ENCODE assay signal across 18 cellular contexts in genomic region chr3:28291577-28291976, GRCh38. TPM values are rescaled to one million over a fixed set of nuclear protein-coding genes. Genes with fewer than 3 reads are reported as not detected.
A peak's percentile ranks its signal among the peaks of the same experiment; 100 is the strongest.
DNase-seq lines count a peak whose midpoint lies in the region; ATAC-seq and TF ChIP-seq lines count a peak whose summit lies in the region.
"Had no signal": no experiment of that assay in that cellular context is flagged by ENCODE, and none has a peak within 500 bp of the region (broad histone marks: within the 10 kb centered on the region; RNA-seq: fewer than 3 reads in every experiment).

No MANE protein-coding gene starts in this region.

- no peak overlapping the region for H3K27ac Mint-ChIP-seq in activated naive CD4-positive, alpha-beta T cell treated with anti-CD3 and anti-CD28 coated beads, Interleukin-2, amount 50 U/mL, for 24 hours
- no peak overlapping the region for H3K27ac Mint-ChIP-seq in activated naive CD4-positive, alpha-beta T cell treated with anti-CD3 and anti-CD28 coated beads, Interleukin-2, amount 50 U/mL, for 72 hours
- H3K27ac Mint-ChIP-seq in WTC11 (peak overlapping the region; percentile 6), immature natural killer cell (peak overlapping the region; percentile 85 to 97 (median 88))

- TF ChIP-seq CTCF in WTC11 (IDR thresholded peaks at IDR 0.05) (no peak), mammary epithelial cell (conservative IDR thresholded peaks at IDR 0.05 in 1 of 2, IDR thresholded peaks at IDR 0.05 in 1 of 2; ENCODE audit: extremely low read depth in 1 of 2, insufficient read depth in 1 of 2, low read depth in 1 of 2, low read length in 2 of 2) (no peak), GM10266 (IDR thresholded peaks at IDR 0.05; ENCODE audit: control insufficient read depth, insufficient read depth, low read depth, missing control alignments) (no peak)

- no peaks in the 10 kb centered on the region for H4K20me1 ChIP-seq in mammary epithelial cell (ENCODE audit: insufficient read depth, low read length)

- no peaks in the 10 kb centered on the region for H3K27me3 Mint-ChIP-seq in activated naive CD4-positive, alpha-beta T cell treated with anti-CD3 and anti-CD28 coated beads, Interleukin-2, amount 50 U/mL, for 24 hours
- H3K27me3 Mint-ChIP-seq in WTC11 (ENCODE audit: low read depth), result no peaks in the 10 kb centered on the region
- peaks cover 0 to 6% (median 6%) of the 10 kb centered on the region in 3 donors for H3K27me3 Mint-ChIP-seq in immature natural killer cell (ENCODE audit: low read depth in 3 of 3)

- H3K4me3 ChIP-seq in mammary epithelial cell (replicated peaks in 1 of 3; ENCODE audit: insufficient read depth in 1 of 3, low read depth in 2 of 3, low read length in 3 of 3), result no peak overlapping the region
- H3K4me3 ChIP-seq: A549, SJCRH30 had no signal

- H3K4me1 ChIP-seq in mammary epithelial cell (ENCODE audit: insufficient read depth, low read length), result no peaks in the 10 kb centered on the region
- H3K4me1 ChIP-seq: A549, SJCRH30 had no signal

- H2AFZ ChIP-seq in mammary epithelial cell (ENCODE audit: low read depth, low read length), result no peak overlapping the region

- H3K79me2 ChIP-seq in mammary epithelial cell (ENCODE audit: insufficient read depth, low read length), result no peaks in the 10 kb centered on the region

- no peaks in the 10 kb centered on the region for H3K27me3 ChIP-seq in mammary epithelial cell (ENCODE audit: insufficient read depth, low read length)
- H3K27me3 ChIP-seq: SJCRH30 had no signal

- intact Hi-C loops in mammary epithelial cell (cut with micrococcal nuclease), result no loop called here

- no TSS peak for BruUV-seq in mammary epithelial cell (replicated peaks; lab: Mats Ljungman, UMichigan)

- H3K27ac ChIP-seq in mammary epithelial cell (ENCODE audit: insufficient read depth, low read depth, low read length), result no peak overlapping the region
- H3K27ac ChIP-seq: A549, SJCRH30 had no signal

- no peak for ATAC-seq in activated naive CD4-positive, alpha-beta T cell treated with anti-CD3 and anti-CD28 coated beads, Interleukin-2, amount 50 U/mL, for 72 hours
- ATAC-seq in WTC11, result peak; percentile 55; the same call in 1 of the 2 replicates
- ATAC-seq: A549, HepG2, Panc1 had no signal

- no peaks in the 10 kb centered on the region for H3K9me3 ChIP-seq in mammary epithelial cell (replicated peaks; ENCODE audit: insufficient read depth, low read length)
- H3K9me3 ChIP-seq: A549, SJCRH30 had no signal

- in situ Hi-C loops in mammary epithelial cell (cut with MboI; ENCODE audit: low sequenced_read_pairs in 2 of 2), result no loop called here

- H3K4me3 Mint-ChIP-seq in activated naive CD4-positive, alpha-beta T cell treated with anti-CD3 and anti-CD28 coated beads, Interleukin-2, amount 50 U/mL, for 24 hours, result peak overlapping the region; percentile 19
- H3K4me3 Mint-ChIP-seq in WTC11 (no peak overlapping the region), immature natural killer cell (peak overlapping the region; percentile 88 to 95 (median 89))

- no peak overlapping the region for H3K9ac ChIP-seq in mammary epithelial cell (ENCODE audit: insufficient read depth, low read length)

- CTCF ChIA-PET in WTC11 (lab: Charles Lee), result interaction anchor here (1.6 kb wide), 1 partner anchor 579 kb away, joined by 4 read pairs; no protein-coding TSS in a partner anchor
- CTCF ChIA-PET in mammary epithelial cell (lab: Charles Lee; ENCODE audit: low non-redundant PET), result no interaction called here

- POLR2A ChIA-PET in WTC11 (lab: Charles Lee), result no interaction called here

- dilution Hi-C loops in mammary epithelial cell (cut with HindIII; ENCODE audit: low sequenced_read_pairs), result no loop called here

- no peaks in the 10 kb centered on the region for H3K9me3 Mint-ChIP-seq in activated naive CD4-positive, alpha-beta T cell treated with anti-CD3 and anti-CD28 coated beads, Interleukin-2, amount 50 U/mL, for 24 hours
- H3K9me3 Mint-ChIP-seq in activated naive CD4-positive, alpha-beta T cell treated with anti-CD3 and anti-CD28 coated beads, Interleukin-2, amount 50 U/mL, for 72 hours, result no peaks in the 10 kb centered on the region
- H3K9me3 Mint-ChIP-seq in WTC11 (peaks cover 10% of the 10 kb centered on the region), immature natural killer cell (no peaks in the 10 kb centered on the region)

- no peak for DNase-seq in activated naive CD4-positive, alpha-beta T cell treated with anti-CD3 and anti-CD28 coated beads, Interleukin-2, amount 50 U/mL, for 72 hours (ENCODE audit: low spot score in 2 of 2)
- DNase-seq in WTC11 (ENCODE audit: low spot score), result no peak
- peak in 2 of 3 donors; percentile 30 for DNase-seq in immature natural killer cell
- no peak for DNase-seq in mammary epithelial cell
- no peak for DNase-seq in NCI-H1048 (lab: John Stamatoyannopoulos, UW)
- DNase-seq in GM10266 (ENCODE audit: extremely low spot score), result no peak
- DNase-seq: DMS79 treated with DMSO at 0.1 percent for 48 hours, KBM-7, NCI-H1105 treated with DMSO at 0.1 percent for 48 hours, NCI-H1694, NCI-H2081 treated with DMSO at 0.1 percent for 48 hours, NCI-H446 treated with DMSO at 0.1 percent for 48 hours, NCI-H69, SJCRH30 had no signal

- peaks cover 12% of the 10 kb centered on the region for H3K36me3 Mint-ChIP-seq in activated naive CD4-positive, alpha-beta T cell treated with anti-CD3 and anti-CD28 coated beads, Interleukin-2, amount 50 U/mL, for 24 hours
- no peaks in the 10 kb centered on the region for H3K36me3 Mint-ChIP-seq in activated naive CD4-positive, alpha-beta T cell treated with anti-CD3 and anti-CD28 coated beads, Interleukin-2, amount 50 U/mL, for 72 hours
- H3K36me3 Mint-ChIP-seq in WTC11 (peaks cover 16% of the 10 kb centered on the region), immature natural killer cell (peaks cover 0 to 13% (median 0%) of the 10 kb centered on the region in 3 donors)

- H3K36me3 ChIP-seq in mammary epithelial cell (ENCODE audit: insufficient read depth, low read length), result no peaks in the 10 kb centered on the region

- no peak overlapping the region for H3K4me2 ChIP-seq in mammary epithelial cell (ENCODE audit: insufficient read depth, low read depth, low read length)
- H3K4me2 ChIP-seq: A549 had no signal

- H3K4me1 Mint-ChIP-seq in activated naive CD4-positive, alpha-beta T cell treated with anti-CD3 and anti-CD28 coated beads, Interleukin-2, amount 50 U/mL, for 24 hours, result peaks cover 25% of the 10 kb centered on the region
- H3K4me1 Mint-ChIP-seq in WTC11 (peaks cover 32% of the 10 kb centered on the region), immature natural killer cell (peaks cover 54 to 68% of the 10 kb centered on the region in 2 donors)

TF ChIP-seq in WTC11, 78 proteins besides CTCF, POLR2A, EP300 and RAD21 (continues in another document):
- TF ChIP-seq NR1H2 (CRISPR knock-in tag; IDR thresholded peaks at IDR 0.05) (no peak), OVOL2 (CRISPR knock-in tag; IDR thresholded peaks at IDR 0.05; ENCODE audit: borderline replicate concordance) (no peak), MLX (CRISPR knock-in tag; IDR thresholded peaks at IDR 0.05) (no peak), JAZF1 (CRISPR knock-in tag; IDR thresholded peaks at IDR 0.05) (no peak), GTF2I (CRISPR knock-in tag; conservative IDR thresholded peaks at IDR 0.05) (no peak)
- TF ChIP-seq, protein P1, sequence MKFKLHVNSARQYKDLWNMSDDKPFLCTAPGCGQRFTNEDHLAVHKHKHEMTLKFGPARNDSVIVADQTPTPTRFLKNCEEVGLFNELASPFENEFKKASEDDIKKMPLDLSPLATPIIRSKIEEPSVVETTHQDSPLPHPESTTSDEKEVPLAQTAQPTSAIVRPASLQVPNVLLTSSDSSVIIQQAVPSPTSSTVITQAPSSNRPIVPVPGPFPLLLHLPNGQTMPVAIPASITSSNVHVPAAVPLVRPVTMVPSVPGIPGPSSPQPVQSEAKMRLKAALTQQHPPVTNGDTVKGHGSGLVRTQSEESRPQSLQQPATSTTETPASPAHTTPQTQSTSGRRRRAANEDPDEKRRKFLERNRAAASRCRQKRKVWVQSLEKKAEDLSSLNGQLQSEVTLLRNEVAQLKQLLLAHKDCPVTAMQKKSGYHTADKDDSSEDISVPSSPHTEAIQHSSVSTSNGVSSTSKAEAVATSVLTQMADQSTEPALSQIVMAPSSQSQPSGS (CRISPR knock-in tag; IDR thresholded peaks at IDR 0.05; ENCODE audit: borderline replicate concordance, low read depth), result no peak

RNA-seq across cellular contexts. Expression of gene CMC1, which starts 50.2 kb away (rescaled TPM):
- total RNA-seq in activated naive CD4-positive, alpha-beta T cell treated with anti-CD3 and anti-CD28 coated beads, Interleukin-2, amount 50 U/mL, for 72 hours, result 10 to 100 TPM; 20.7 to 26.8 TPM
- total RNA-seq in WTC11 (2021), result 25.3 to 29.6 TPM (median 26.4 TPM) in 3 replicates
- 100 to 1,000 TPM; 471 to 902 (median 536) TPM for polyA plus RNA-seq in immature natural killer cell
- total RNA-seq in mammary epithelial cell, result 10 to 100 TPM in 1 of 2 donors, 1 to 10 TPM in 1; 5.2 to 19.3 TPM
- polyA plus RNA-seq in mammary epithelial cell, result 21.4 TPM
- polyA minus RNA-seq in mammary epithelial cell, result not detected

RNA-seq across cellular contexts. Expression of gene ZCWPW2, which starts 56.9 kb away (rescaled TPM):
- total RNA-seq in activated naive CD4-positive, alpha-beta T cell treated with anti-CD3 and anti-CD28 coated beads, Interleukin-2, amount 50 U/mL, for 72 hours, result under 1 TPM in 1 of 2 donors, not detected in 1; 0.45 TPM
- 0.22 to 0.34 TPM (median 0.27 TPM) in 3 replicates for total RNA-seq in WTC11 (2021)
- polyA plus RNA-seq in immature natural killer cell, result under 1 TPM in 2 of 3 donors, not detected in 1; 0.46 to 0.56 TPM
- under 1 TPM in 1 of 2 donors, not detected in 1; 0.17 TPM for total RNA-seq in mammary epithelial cell
- polyA plus RNA-seq in mammary epithelial cell, result 0.11 TPM
- not detected for polyA minus RNA-seq in mammary epithelial cell

RNA-seq across cellular contexts. Expression of gene AZI2, which starts 57.0 kb away (rescaled TPM):
- 10 to 100 TPM; 21.8 to 62.1 TPM for total RNA-seq in activated naive CD4-positive, alpha-beta T cell treated with anti-CD3 and anti-CD28 coated beads, Interleukin-2, amount 50 U/mL, for 72 hours
- total RNA-seq in WTC11 (2021) (31.3 to 38.5 TPM (median 35.7 TPM) in 3 replicates), mammary epithelial cell (10 to 100 TPM; 77.2 to 80.8 TPM)
- polyA plus RNA-seq in immature natural killer cell (10 to 100 TPM; 36.7 to 50.6 (median 38.1) TPM), mammary epithelial cell (54.8 TPM)
- 8.0 TPM for polyA minus RNA-seq in mammary epithelial cell

Comparison
In these comparisons a context has a peak if more than half of its experiments do, and no peak if none do; other contexts are left out.
1. H3K27ac Mint-ChIP-seq: peak in WTC11 (single experiment) and immature natural killer cell (6 of 6); none in activated naive CD4-positive, alpha-beta T cell treated with anti-CD3 and anti-CD28 coated beads, Interleukin-2, amount 50 U/mL, for 24 hours (single experiment) and activated naive CD4-positive, alpha-beta T cell treated with anti-CD3 and anti-CD28 coated beads, Interleukin-2, amount 50 U/mL, for 72 hours (0 of 2).
2. DNase-seq: peak in immature natural killer cell (2 of 3); none in activated naive CD4-positive, alpha-beta T cell treated with anti-CD3 and anti-CD28 coated beads, Interleukin-2, amount 50 U/mL, for 72 hours (0 of 2), WTC11 (single experiment), mammary epithelial cell (single experiment), NCI-H1048 (single experiment) and GM10266 (single experiment).